ENCODE assay signal across 1 cellular context in genomic region chr6:153117986-153118886, GRCh38.
TF ChIP-seq lines count a peak whose summit lies in the region.

No MANE protein-coding gene starts in this region.

TF ChIP-seq in GM23338, 12 proteins besides CTCF, POLR2A, EP300 and RAD21 (continued from another document):
- TF ChIP-seq REST (IDR thresholded peaks at IDR 0.05; ENCODE audit: unreplicated experiment): no peak
